14 cellular contexts compared by ENCODE assay signal in the genomic region with DNA sequence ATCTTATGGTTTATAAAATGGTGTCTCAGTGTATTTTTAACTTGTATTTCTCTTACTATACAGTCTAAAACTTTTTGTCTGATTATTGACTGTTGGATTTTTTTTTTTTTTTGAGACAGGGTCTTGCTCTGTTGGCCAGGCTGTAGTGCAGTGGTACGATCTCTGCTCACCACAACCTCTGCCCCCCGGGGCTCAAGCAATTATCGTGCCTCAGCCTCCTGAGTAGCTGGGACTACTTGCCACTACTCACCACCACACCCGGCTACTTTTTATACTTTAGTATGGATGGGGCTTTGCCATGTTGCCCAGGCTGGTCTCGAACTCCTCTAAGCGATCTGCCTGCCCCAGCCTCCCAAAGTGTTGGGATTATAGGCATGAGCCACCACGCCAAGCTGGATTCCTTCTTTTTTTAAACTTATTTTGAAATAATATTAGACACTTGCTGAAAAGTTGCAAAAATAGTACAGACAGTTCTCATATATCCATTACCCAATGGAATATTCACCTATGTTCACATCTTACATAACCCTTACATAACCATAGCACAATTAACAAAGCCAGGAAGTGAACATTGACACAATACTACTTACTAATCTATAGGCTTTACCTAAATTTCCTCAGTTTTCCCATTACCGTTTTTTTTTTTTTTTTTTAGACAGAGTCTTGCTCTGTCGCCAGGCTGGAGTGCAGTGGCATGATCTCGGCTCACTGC. TPM values are rescaled to one million over a fixed set of nuclear protein-coding genes. Genes with fewer than 3 reads are reported as not detected.
A peak's percentile ranks its signal among the peaks of the same experiment; 100 is the strongest.
DNase-seq lines count a peak whose midpoint lies in the region; ATAC-seq, FAIRE-seq and TF ChIP-seq lines count a peak whose summit lies in the region.
"Had no signal": no experiment of that assay in that cellular context is flagged by ENCODE, and none has a peak within 500 bp of the region (broad histone marks: within the 10 kb centered on the region; RNA-seq: fewer than 3 reads in every experiment).

No MANE protein-coding gene starts in this region.

- no peak for TF ChIP-seq CTCF in astrocyte (IDR thresholded peaks at IDR 0.05; ENCODE audit: insufficient read depth, low read depth, low read length)
- no peak for TF ChIP-seq CTCF in right lobe of liver (IDR thresholded peaks at IDR 0.05)
- no peak for TF ChIP-seq CTCF in suprapubic skin (IDR thresholded peaks at IDR 0.05)

- POLR2A ChIA-PET in naive thymus-derived CD8-positive, alpha-beta T cell (lab: Charles Lee): no interaction called here

- peak overlapping the region; percentile 85 for H3K27ac Mint-ChIP-seq in astrocyte (ENCODE audit: unreplicated experiment)
- no peak overlapping the region for H3K27ac Mint-ChIP-seq in naive thymus-derived CD8-positive, alpha-beta T cell
- H3K27ac Mint-ChIP-seq: activated T-cell treated with anti-CD3 and anti-CD28 coated beads, Interleukin-2, amount 50 U/mL, for 24 hours; stimulated activated naive CD8-positive, alpha-beta T cell treated with anti-CD3 and anti-CD28 coated beads, Interleukin-15, Interleukin-2, amounts not matched to agents 100 ng/mL and 50 ng/mL, for 24 hours had no signal

- H3K4me3 ChIP-seq in astrocyte (ENCODE audit: insufficient read depth, low read depth, low read length): no peak overlapping the region
- no peak overlapping the region for H3K4me3 ChIP-seq in right lobe of liver
- no peak overlapping the region for H3K4me3 ChIP-seq in suprapubic skin

- peak overlapping the region; percentile 35 for H3K9ac ChIP-seq in astrocyte (ENCODE audit: low read length)

- H4K20me1 ChIP-seq in astrocyte (ENCODE audit: insufficient read depth, low read length): peaks cover 3% of the 10 kb centered on the region

- H3K9me3 ChIP-seq in astrocyte (ENCODE audit: insufficient read depth, low read depth, low read length) (no peaks in the 10 kb centered on the region), right lobe of liver (no peaks in the 10 kb centered on the region), suprapubic skin (no peaks in the 10 kb centered on the region)

- peaks cover 24% of the 10 kb centered on the region for H3K4me1 ChIP-seq in astrocyte (ENCODE audit: insufficient read depth, low read length)
- H3K4me1 ChIP-seq in right lobe of liver: peaks cover 0 to 38% (median 18%) of the 10 kb centered on the region in 4 donors
- H3K4me1 ChIP-seq in suprapubic skin: peaks cover 71% of the 10 kb centered on the region

- intact Hi-C loops in right lobe of liver (cut with DNase I): loop anchor here (5.0 kb wide), 1 partner anchor 49 kb away; a partner anchor contains a TSS

- 62% methylated on average over 8 of the region's 10 CpGs for WGBS in right lobe of liver (ENCODE audit: insufficient coverage, low coverage, low lambda C conversion rate, missing lambda C conversion rate)
- WGBS in suprapubic skin: 87% methylated on average over 10 of the region's 10 CpGs

- H3K4me2 ChIP-seq in astrocyte (ENCODE audit: low read length): peak overlapping the region; percentile 24

- H3K36me3 ChIP-seq in astrocyte (ENCODE audit: insufficient read depth, low read length): peaks cover 40% of the 10 kb centered on the region
- H3K36me3 ChIP-seq in right lobe of liver: peaks cover 0 to 2% (median under 1%) of the 10 kb centered on the region in 4 donors
- peaks cover 71% of the 10 kb centered on the region for H3K36me3 ChIP-seq in suprapubic skin

- no peaks in the 10 kb centered on the region for H3K9me3 Mint-ChIP-seq in astrocyte (ENCODE audit: unreplicated experiment)
- no peaks in the 10 kb centered on the region for H3K9me3 Mint-ChIP-seq in naive thymus-derived CD8-positive, alpha-beta T cell
- H3K9me3 Mint-ChIP-seq: activated T-cell treated with anti-CD3 and anti-CD28 coated beads, Interleukin-2, amount 50 U/mL, for 24 hours; central memory CD8-positive, alpha-beta T cell; stimulated activated naive CD8-positive, alpha-beta T cell treated with anti-CD3 and anti-CD28 coated beads, Interleukin-15, Interleukin-2, amounts not matched to agents 100 ng/mL and 50 ng/mL, for 24 hours had no signal

- no peaks in the 10 kb centered on the region for H3K27me3 Mint-ChIP-seq in astrocyte (ENCODE audit: low read depth, unreplicated experiment)
- no peaks in the 10 kb centered on the region for H3K27me3 Mint-ChIP-seq in naive thymus-derived CD8-positive, alpha-beta T cell
- H3K27me3 Mint-ChIP-seq: activated T-cell treated with anti-CD3 and anti-CD28 coated beads, Interleukin-2, amount 50 U/mL, for 24 hours; central memory CD8-positive, alpha-beta T cell; stimulated activated naive CD8-positive, alpha-beta T cell treated with anti-CD3 and anti-CD28 coated beads, Interleukin-15, Interleukin-2, amounts not matched to agents 100 ng/mL and 50 ng/mL, for 24 hours had no signal

- ATAC-seq in right lobe of liver (no peak), GM18502 (IDR thresholded peaks at IDR 0.05; ENCODE audit: poor library complexity, unreplicated experiment) (no peak)
- no peak for ATAC-seq in naive thymus-derived CD8-positive, alpha-beta T cell

- no peak for TF ChIP-seq POLR2A in right lobe of liver (IDR thresholded peaks at IDR 0.05)
- TF ChIP-seq POLR2A in suprapubic skin (IDR thresholded peaks at IDR 0.05): no peak

- peaks cover 11% of the 10 kb centered on the region for H3K4me1 Mint-ChIP-seq in astrocyte (ENCODE audit: low read depth, unreplicated experiment)
- H3K4me1 Mint-ChIP-seq in naive thymus-derived CD8-positive, alpha-beta T cell: peaks cover 5 to 27% (median 15%) of the 10 kb centered on the region in 4 donors

- FAIRE-seq in astrocyte (lab: Jason Lieb, UNC): no peak

- peak overlapping the region; percentile 91 for H3K27ac ChIP-seq in astrocyte (ENCODE audit: low read depth, low read length)
- H3K27ac ChIP-seq in right lobe of liver: peak overlapping the region; percentile 85 to 96 (median 85)
- H3K27ac ChIP-seq in suprapubic skin: peak overlapping the region; percentile 73

- H3K79me2 ChIP-seq in astrocyte (ENCODE audit: insufficient read depth, low read length): no peaks in the 10 kb centered on the region

- DNase-seq in NOMO-1 treated with DMSO at 0.1 percent for 48 hours (lab: John Stamatoyannopoulos, UW; ENCODE audit: unreplicated experiment) (peak; percentile 29), NOMO-1 treated with dmso at 0.1 percent for 144 hours (lab: John Stamatoyannopoulos, UW; ENCODE audit: unreplicated experiment) (no peak), astrocyte (ENCODE audit: low read depth) (no peak), right lobe of liver (peak in 1 of 3 donors; percentile 50), suprapubic skin (ENCODE audit: low spot score in 2 of 2) (no peak), NCI-H1105 (lab: John Stamatoyannopoulos, UW) (no peak)
- DNase-seq in naive thymus-derived CD8-positive, alpha-beta T cell: no peak
- DNase-seq: 8988T; activated T-cell treated with anti-CD3 and anti-CD28 coated beads, Interleukin-2, amount 50 U/mL, for 24 hours; glutamatergic neuron; NCI-H187 treated with DMSO at 0.1 percent for 48 hours had no signal

- H3K36me3 Mint-ChIP-seq in astrocyte (ENCODE audit: low read depth, unreplicated experiment): peaks cover 20% of the 10 kb centered on the region
- peaks cover 0 to 3% (median 2%) of the 10 kb centered on the region in 3 donors for H3K36me3 Mint-ChIP-seq in naive thymus-derived CD8-positive, alpha-beta T cell

- H3K4me3 Mint-ChIP-seq in astrocyte (ENCODE audit: unreplicated experiment): no peak overlapping the region
- no peak overlapping the region for H3K4me3 Mint-ChIP-seq in naive thymus-derived CD8-positive, alpha-beta T cell
- H3K4me3 Mint-ChIP-seq: activated T-cell treated with anti-CD3 and anti-CD28 coated beads, Interleukin-2, amount 50 U/mL, for 24 hours; central memory CD8-positive, alpha-beta T cell; stimulated activated naive CD8-positive, alpha-beta T cell treated with anti-CD3 and anti-CD28 coated beads, Interleukin-15, Interleukin-2, amounts not matched to agents 100 ng/mL and 50 ng/mL, for 24 hours had no signal

- H3K27me3 ChIP-seq in astrocyte (ENCODE audit: insufficient read depth, low read length) (no peaks in the 10 kb centered on the region), right lobe of liver (no peaks in the 10 kb centered on the region), suprapubic skin (no peaks in the 10 kb centered on the region)

- H2AFZ ChIP-seq in astrocyte (ENCODE audit: low read depth, low read length): no peak overlapping the region

- TF ChIP-seq EP300 in suprapubic skin (IDR thresholded peaks at IDR 0.05): peak; percentile 66

RNA-seq across cellular contexts. Expression of a gene that starts 47.2 kb away (rescaled TPM):
- total RNA-seq in astrocyte: 8.7 and 10.3 TPM in 2 replicates
- total RNA-seq in right lobe of liver: 100 to 1,000 TPM; 232 to 655 (median 443) TPM
- total RNA-seq in suprapubic skin: 100 to 1,000 TPM; 166 to 238 (median 185) TPM
- 10 to 100 TPM; 16.0 to 17.9 TPM for total RNA-seq in naive thymus-derived CD8-positive, alpha-beta T cell
- 100 to 1,000 TPM in 1 of 3 donors, 10 to 100 TPM in 2; 18.7 to 193 (median 19.5) TPM for polyA plus RNA-seq in naive thymus-derived CD8-positive, alpha-beta T cell

RNA-seq across cellular contexts. Expression of a gene that starts 54.9 kb away (rescaled TPM):
- total RNA-seq in astrocyte (260 and 357 TPM in 2 replicates), right lobe of liver (10 to 100 TPM; 23.1 to 96.9 (median 38.8) TPM), suprapubic skin (100 to 1,000 TPM; 681 to 944 (median 771) TPM)
- 1 to 10 TPM; 7.0 to 7.9 TPM for total RNA-seq in naive thymus-derived CD8-positive, alpha-beta T cell
- 1 to 10 TPM; 2.0 to 3.3 (median 3.0) TPM for polyA plus RNA-seq in naive thymus-derived CD8-positive, alpha-beta T cell

Comparison
In these comparisons a context has a peak if more than half of its experiments do, and no peak if none do; other contexts are left out.
1. RNA of a gene that starts 47.2 kb away (total RNA-seq): 232 to 655 TPM in right lobe of liver and 166 to 238 TPM in suprapubic skin; 16.0 to 17.9 TPM in naive thymus-derived CD8-positive, alpha-beta T cell and 8.7 to 10.3 TPM in astrocyte; every median in the first group is over 4 times any median in the second.
2. Peak in every context shown above with its lines, with median percentiles within 50 percentile points of each other: H3K27ac ChIP-seq.